Comparison of ENCODE assay signal across 15 cellular contexts in genomic region chr2:182946949-182947348, GRCh38.
DNase-seq lines count a peak whose midpoint lies in the region; ATAC-seq and TF ChIP-seq lines count a peak whose summit lies in the region.
"Had no signal": no experiment of that assay in that cellular context is flagged by ENCODE, and none has a peak within 500 bp of the region (broad histone marks: within the 10 kb centered on the region; RNA-seq: fewer than 3 reads in every experiment).

No MANE protein-coding gene starts in this region.

- no peak for TF ChIP-seq CTCF in HFFc6 (IDR thresholded peaks at IDR 0.05)

- no peak overlapping the region for H3K4me3 Mint-ChIP-seq in HFFc6
- H3K4me3 Mint-ChIP-seq: brain; stimulated activated naive CD8-positive, alpha-beta T cell treated with anti-CD3 and anti-CD28 coated beads, Interleukin-15, Interleukin-2, amounts not matched to agents 100 ng/mL and 50 ng/mL, for 24 hours had no signal

- H3K27me3 Mint-ChIP-seq in HFFc6 (ENCODE audit: insufficient read depth): no peaks in the 10 kb centered on the region
- H3K27me3 Mint-ChIP-seq: brain; stimulated activated naive CD8-positive, alpha-beta T cell treated with anti-CD3 and anti-CD28 coated beads, Interleukin-15, Interleukin-2, amounts not matched to agents 100 ng/mL and 50 ng/mL, for 24 hours had no signal

- no peak overlapping the region for H4K91ac ChIP-seq in neuronal stem cell (ENCODE audit: low read depth, low read length, poor library complexity)

- H3K36me3 Mint-ChIP-seq in HFFc6 (ENCODE audit: low read depth): peaks cover 31% of the 10 kb centered on the region

- peak; percentile 2 for DNase-seq in AG08396 (ENCODE audit: low spot score)
- DNase-seq in HFFc6: peak; percentile 6
- peak; percentile 50 for DNase-seq in SK-N-MC (ENCODE audit: low read depth, low spot score)
- peak; percentile 55 for DNase-seq in iris pigment epithelial cell (ENCODE audit: low read depth)
- no peak for DNase-seq in activated gamma-delta T cell (lab: John Stamatoyannopoulos, UW)
- DNase-seq in SKM-1 treated with dmso at 0.1 percent for 144 hours (lab: John Stamatoyannopoulos, UW; ENCODE audit: unreplicated experiment): no peak
- DNase-seq in neuronal stem cell (ENCODE audit: low spot score): no peak
- DNase-seq: C1 segment of cervical spinal cord, NCI-H510A had no signal

- H2BK15ac ChIP-seq in neuronal stem cell (ENCODE audit: low read length): no peak overlapping the region

- H3K36me3 ChIP-seq in SK-N-MC (ENCODE audit: insufficient read depth, low read length) (peaks cover 67% of the 10 kb centered on the region), neuronal stem cell (replicated peaks in 1 of 2; ENCODE audit: control insufficient read depth in 2 of 2, insufficient read depth in 2 of 2, low read length in 2 of 2) (peaks cover 4 to 87% of the 10 kb centered on the region in 2 donors)

- H2AK5ac ChIP-seq in neuronal stem cell (ENCODE audit: low read depth, low read length): no peak overlapping the region

- no peak overlapping the region for H3K14ac ChIP-seq in neuronal stem cell (ENCODE audit: low read length)

- H3K27ac Mint-ChIP-seq in HFFc6: peak overlapping the region; percentile 41
- H3K27ac Mint-ChIP-seq: stimulated activated naive CD8-positive, alpha-beta T cell treated with anti-CD3 and anti-CD28 coated beads, Interleukin-15, Interleukin-2, amounts not matched to agents 100 ng/mL and 50 ng/mL, for 24 hours had no signal

- no peak overlapping the region for H3K23ac ChIP-seq in neuronal stem cell (ENCODE audit: low read depth, low read length, poor library complexity)

- no peak overlapping the region for H3K9ac ChIP-seq in SK-N-MC (ENCODE audit: insufficient read length)
- no peak overlapping the region for H3K9ac ChIP-seq in neuronal stem cell (ENCODE audit: low read depth, low read length, poor library complexity)

- H3K27me3 ChIP-seq in neuronal stem cell (ENCODE audit: control insufficient read depth in 3 of 3, insufficient read depth in 3 of 3, low read depth in 1 of 3, low read length in 3 of 3): no peaks in the 10 kb centered on the region
- H3K27me3 ChIP-seq: right atrium auricular region, SJSA1 had no signal

- H2BK5ac ChIP-seq in neuronal stem cell (ENCODE audit: low read length): no peak overlapping the region

- H3K27ac ChIP-seq in SK-N-MC: peak overlapping the region; percentile 29; the same call in 1 of the 2 replicates
- no peak overlapping the region for H3K27ac ChIP-seq in neuronal stem cell (replicated peaks; ENCODE audit: low read length)
- H3K27ac ChIP-seq: HL-60, right atrium auricular region, SJSA1 had no signal

- ATAC-seq in GM21723 (IDR thresholded peaks at IDR 0.05; ENCODE audit: unreplicated experiment): no peak

- H3K18ac ChIP-seq in neuronal stem cell (ENCODE audit: low read length): no peak overlapping the region

- H3K4me2 ChIP-seq in neuronal stem cell (ENCODE audit: insufficient read depth, low read length, poor library complexity, severe bottlenecking): no peak overlapping the region

- H3K4me3 ChIP-seq in SK-N-MC (no peak overlapping the region), neuronal stem cell (ENCODE audit: low read length in 2 of 2) (no peak overlapping the region)
- H3K4me3 ChIP-seq: right atrium auricular region, SJSA1 had no signal

- no peak overlapping the region for H2AFZ ChIP-seq in neuronal stem cell (ENCODE audit: low read length)

- no peaks in the 10 kb centered on the region for H3K79me1 ChIP-seq in neuronal stem cell (ENCODE audit: low read depth, low read length)

- H3K4me1 ChIP-seq in neuronal stem cell (ENCODE audit: control insufficient read depth in 2 of 2, insufficient read depth in 1 of 2, low read depth in 1 of 2, low read length in 2 of 2): peaks cover 0 to 2% of the 10 kb centered on the region in 2 donors

- no CpG with 5 or more reads among the region's 1 CpG for WGBS in neuronal stem cell (ENCODE audit: extremely low coverage in 2 of 2, insufficient read length in 2 of 2, insufficient replicate concordance in 1 of 2), 2 donors

- peaks cover 33% of the 10 kb centered on the region for H3K4me1 Mint-ChIP-seq in HFFc6 (ENCODE audit: low read depth)

- H3K9me3 Mint-ChIP-seq in HFFc6: no peaks in the 10 kb centered on the region
- H3K9me3 Mint-ChIP-seq: brain; stimulated activated naive CD8-positive, alpha-beta T cell treated with anti-CD3 and anti-CD28 coated beads, Interleukin-15, Interleukin-2, amounts not matched to agents 100 ng/mL and 50 ng/mL, for 24 hours had no signal

- H2BK120ac ChIP-seq in neuronal stem cell (ENCODE audit: low read depth, low read length): no peak overlapping the region

- no peak overlapping the region for H2BK12ac ChIP-seq in neuronal stem cell (ENCODE audit: low read length)

- H3K9me3 ChIP-seq in SK-N-MC (ENCODE audit: low read depth, low read length): no peaks in the 10 kb centered on the region
- H3K9me3 ChIP-seq in neuronal stem cell (replicated peaks in 1 of 2; ENCODE audit: control insufficient read depth in 2 of 2, insufficient read depth in 1 of 2, low read depth in 1 of 2, low read length in 2 of 2): no peaks in the 10 kb centered on the region
- H3K9me3 ChIP-seq: right atrium auricular region, SJSA1 had no signal

- no peak overlapping the region for H4K8ac ChIP-seq in neuronal stem cell (ENCODE audit: low read depth, low read length)

- H3K4ac ChIP-seq in neuronal stem cell (ENCODE audit: low read length): no peak overlapping the region

Comparison
In these comparisons a context has a peak if more than half of its experiments do, and no peak if none do; other contexts are left out.
1. DNase-seq: peak in AG08396 (single experiment), HFFc6 (single experiment), SK-N-MC (single experiment) and iris pigment epithelial cell (single experiment); none in activated gamma-delta T cell (single experiment), SKM-1 treated with dmso at 0.1 percent for 144 hours (single experiment) and neuronal stem cell (single experiment).